In genomic region chr14:49173765-49174373, GRCh38 we compare ENCODE assay signal across 8 cellular contexts.
A peak's percentile ranks its signal among the peaks of the same experiment; 100 is the strongest.
DNase-seq lines count a peak whose midpoint lies in the region; ATAC-seq and TF ChIP-seq lines count a peak whose summit lies in the region.

No MANE protein-coding gene starts in this region.

- H3K27ac ChIP-seq in VCaP (no peak overlapping the region), smooth muscle cell (ENCODE audit: low read depth) (no peak overlapping the region), vagina (no peak overlapping the region)

- H3K9me3 ChIP-seq in smooth muscle cell (replicated peaks; ENCODE audit: low read depth) = no peaks in the 10 kb centered on the region
- H3K9me3 ChIP-seq in vagina = no peaks in the 10 kb centered on the region

- H3K4me1 ChIP-seq in smooth muscle cell (ENCODE audit: low read depth) (no peaks in the 10 kb centered on the region), vagina (no peaks in the 10 kb centered on the region)

- no peak overlapping the region for H3K4me2 ChIP-seq in smooth muscle cell

- 14% methylated on average over 3 of the region's 3 CpGs for WGBS in smooth muscle cell (ENCODE audit: low lambda C conversion rate)

- no peak for TF ChIP-seq POLR2A in vagina (IDR thresholded peaks at IDR 0.05)

- TF ChIP-seq CTCF in VCaP (conservative IDR thresholded peaks at IDR 0.05) (peak; percentile 76), smooth muscle cell (IDR thresholded peaks at IDR 0.05; ENCODE audit: borderline replicate concordance, insufficient read depth, poor library complexity, severe bottlenecking) (peak; percentile 67), vagina (IDR thresholded peaks at IDR 0.05) (no peak)

- no peaks in the 10 kb centered on the region for H3K27me3 ChIP-seq in smooth muscle cell (ENCODE audit: low read depth)
- H3K27me3 ChIP-seq in vagina = no peaks in the 10 kb centered on the region

- H3K36me3 ChIP-seq in smooth muscle cell (ENCODE audit: low read depth) (no peaks in the 10 kb centered on the region), vagina (no peaks in the 10 kb centered on the region)

- H3K79me2 ChIP-seq in smooth muscle cell (ENCODE audit: low read depth) = no peaks in the 10 kb centered on the region

- H4K20me1 ChIP-seq in smooth muscle cell (ENCODE audit: low read depth) = no peaks in the 10 kb centered on the region

- peak overlapping the region; percentile 1 for H2AFZ ChIP-seq in smooth muscle cell (ENCODE audit: low read depth)

- H3F3A ChIP-seq in smooth muscle cell (ENCODE audit: low read depth) = no peaks in the 10 kb centered on the region

- H3K9ac ChIP-seq in smooth muscle cell (ENCODE audit: low read depth) = no peak overlapping the region

- intact Hi-C loops in vagina (cut with DNase I) = no loop called here

- H3K4me3 ChIP-seq in smooth muscle cell = no peak overlapping the region
- H3K4me3 ChIP-seq in vagina = no peak overlapping the region

- peak; percentile 97 for ATAC-seq in GM19328 (IDR thresholded peaks at IDR 0.05; ENCODE audit: unreplicated experiment)
- ATAC-seq in HG03139 (IDR thresholded peaks at IDR 0.05; ENCODE audit: unreplicated experiment) = peak; percentile 85

- DNase-seq in EH (ENCODE audit: low read depth) = peak; percentile 46
- peak; percentile 54 for DNase-seq in NCI-H2171 (lab: John Stamatoyannopoulos, UW)
- peak; percentile 16 for DNase-seq in glomerular endothelial cell (ENCODE audit: extremely low read depth, low read depth, low spot score)
- DNase-seq in smooth muscle cell (lab: John Stamatoyannopoulos, UW; ENCODE audit: unreplicated experiment) = no peak
- no peak for DNase-seq in vagina (ENCODE audit: extremely low spot score in 2 of 2)

Comparison
In these comparisons a context has a peak if more than half of its experiments do, and no peak if none do; other contexts are left out.
1. DNase-seq: peak in EH (single experiment), NCI-H2171 (single experiment) and glomerular endothelial cell (single experiment); none in smooth muscle cell (single experiment) and vagina (0 of 2).
2. CTCF ChIP-seq: peak in VCaP (single experiment) and smooth muscle cell (single experiment); none in vagina (0 of 3).